Comparison of ENCODE assay signal across 2 cellular contexts in the genomic region with DNA sequence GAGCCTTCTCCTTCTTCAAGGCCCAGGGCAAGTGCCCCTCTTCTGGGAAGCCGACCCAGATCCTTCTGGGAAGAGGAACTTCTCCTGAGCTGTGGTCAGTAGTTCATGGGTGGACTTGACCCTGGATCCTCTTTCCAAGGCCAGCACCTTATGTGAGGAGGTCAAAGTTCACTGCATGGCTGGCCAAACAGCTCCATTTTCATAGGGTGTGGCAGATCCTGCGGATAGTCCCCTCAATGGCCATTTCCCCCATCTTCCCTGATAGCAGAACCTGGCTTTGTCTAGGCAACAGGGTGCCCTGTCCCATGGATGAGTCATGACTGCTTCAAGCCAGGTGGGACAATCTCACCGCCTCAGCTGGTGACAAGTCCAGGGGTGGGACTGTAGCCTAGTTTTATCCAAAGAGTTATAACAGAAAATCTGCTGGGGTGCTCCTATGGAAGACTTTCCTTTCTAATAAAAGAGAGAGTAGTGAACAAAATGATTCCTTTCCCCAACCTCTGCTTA.
TF ChIP-seq lines count a peak whose summit lies in the region.

No MANE protein-coding gene starts in this region.

TF ChIP-seq in SK-N-SH, 30 proteins besides CTCF, POLR2A, EP300 and RAD21 (continued from another document):
- TF ChIP-seq, protein P1, sequence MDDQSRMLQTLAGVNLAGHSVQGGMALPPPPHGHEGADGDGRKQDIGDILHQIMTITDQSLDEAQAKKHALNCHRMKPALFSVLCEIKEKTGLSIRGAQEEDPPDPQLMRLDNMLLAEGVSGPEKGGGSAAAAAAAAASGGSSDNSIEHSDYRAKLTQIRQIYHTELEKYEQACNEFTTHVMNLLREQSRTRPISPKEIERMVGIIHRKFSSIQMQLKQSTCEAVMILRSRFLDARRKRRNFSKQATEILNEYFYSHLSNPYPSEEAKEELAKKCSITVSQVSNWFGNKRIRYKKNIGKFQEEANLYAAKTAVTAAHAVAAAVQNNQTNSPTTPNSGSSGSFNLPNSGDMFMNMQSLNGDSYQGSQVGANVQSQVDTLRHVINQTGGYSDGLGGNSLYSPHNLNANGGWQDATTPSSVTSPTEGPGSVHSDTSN (IDR thresholded peaks at IDR 0.05), result no peak
- TF ChIP-seq GABPA (IDR thresholded peaks at IDR 0.05; ENCODE audit: low read depth), result no peak
- no peak for TF ChIP-seq GATA2 (CRISPR knock-in tag; IDR thresholded peaks at IDR 0.05)
- no peak for TF ChIP-seq RFX5 (IDR thresholded peaks at IDR 0.05; ENCODE audit: low read length)
- TF ChIP-seq NRF1 (IDR thresholded peaks at IDR 0.05; ENCODE audit: low read depth, low read length), result no peak
TF ChIP-seq in SK-N-SH: peak in this region for 0.

TF ChIP-seq in SK-N-SH treated with all-trans-retinoic acid at 6 μM for 48 hours, 23 proteins besides CTCF, POLR2A, EP300 and RAD21 (continued from another document):
- TF ChIP-seq, protein P2, sequence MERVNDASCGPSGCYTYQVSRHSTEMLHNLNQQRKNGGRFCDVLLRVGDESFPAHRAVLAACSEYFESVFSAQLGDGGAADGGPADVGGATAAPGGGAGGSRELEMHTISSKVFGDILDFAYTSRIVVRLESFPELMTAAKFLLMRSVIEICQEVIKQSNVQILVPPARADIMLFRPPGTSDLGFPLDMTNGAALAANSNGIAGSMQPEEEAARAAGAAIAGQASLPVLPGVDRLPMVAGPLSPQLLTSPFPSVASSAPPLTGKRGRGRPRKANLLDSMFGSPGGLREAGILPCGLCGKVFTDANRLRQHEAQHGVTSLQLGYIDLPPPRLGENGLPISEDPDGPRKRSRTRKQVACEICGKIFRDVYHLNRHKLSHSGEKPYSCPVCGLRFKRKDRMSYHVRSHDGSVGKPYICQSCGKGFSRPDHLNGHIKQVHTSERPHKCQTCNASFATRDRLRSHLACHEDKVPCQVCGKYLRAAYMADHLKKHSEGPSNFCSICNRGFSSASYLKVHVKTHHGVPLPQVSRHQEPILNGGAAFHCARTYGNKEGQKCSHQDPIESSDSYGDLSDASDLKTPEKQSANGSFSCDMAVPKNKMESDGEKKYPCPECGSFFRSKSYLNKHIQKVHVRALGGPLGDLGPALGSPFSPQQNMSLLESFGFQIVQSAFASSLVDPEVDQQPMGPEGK (CRISPR knock-in tag; IDR thresholded peaks at IDR 0.05; ENCODE audit: borderline replicate concordance), result no peak
- TF ChIP-seq ARNTL (CRISPR knock-in tag; IDR thresholded peaks at IDR 0.05; ENCODE audit: borderline replicate concordance, low read depth), result no peak
- no peak for TF ChIP-seq ZFP3 (CRISPR knock-in tag; IDR thresholded peaks at IDR 0.05)
- no peak for TF ChIP-seq TCF4 (CRISPR knock-in tag; IDR thresholded peaks at IDR 0.05; ENCODE audit: borderline replicate concordance)
- TF ChIP-seq PPARA (CRISPR knock-in tag; IDR thresholded peaks at IDR 0.05; ENCODE audit: borderline replicate concordance), result no peak
- TF ChIP-seq, protein P3, sequence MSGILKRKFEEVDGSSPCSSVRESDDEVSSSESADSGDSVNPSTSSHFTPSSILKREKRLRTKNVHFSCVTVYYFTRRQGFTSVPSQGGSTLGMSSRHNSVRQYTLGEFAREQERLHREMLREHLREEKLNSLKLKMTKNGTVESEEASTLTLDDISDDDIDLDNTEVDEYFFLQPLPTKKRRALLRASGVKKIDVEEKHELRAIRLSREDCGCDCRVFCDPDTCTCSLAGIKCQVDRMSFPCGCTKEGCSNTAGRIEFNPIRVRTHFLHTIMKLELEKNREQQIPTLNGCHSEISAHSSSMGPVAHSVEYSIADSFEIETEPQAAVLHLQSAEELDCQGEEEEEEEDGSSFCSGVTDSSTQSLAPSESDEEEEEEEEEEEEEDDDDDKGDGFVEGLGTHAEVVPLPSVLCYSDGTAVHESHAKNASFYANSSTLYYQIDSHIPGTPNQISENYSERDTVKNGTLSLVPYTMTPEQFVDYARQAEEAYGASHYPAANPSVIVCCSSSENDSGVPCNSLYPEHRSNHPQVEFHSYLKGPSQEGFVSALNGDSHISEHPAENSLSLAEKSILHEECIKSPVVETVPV (CRISPR knock-in tag; IDR thresholded peaks at IDR 0.05), result no peak
- no peak for TF ChIP-seq ESRRG (CRISPR knock-in tag; IDR thresholded peaks at IDR 0.05)
